Comparison of ENCODE assay signal across 1 cellular context in the genomic region with DNA sequence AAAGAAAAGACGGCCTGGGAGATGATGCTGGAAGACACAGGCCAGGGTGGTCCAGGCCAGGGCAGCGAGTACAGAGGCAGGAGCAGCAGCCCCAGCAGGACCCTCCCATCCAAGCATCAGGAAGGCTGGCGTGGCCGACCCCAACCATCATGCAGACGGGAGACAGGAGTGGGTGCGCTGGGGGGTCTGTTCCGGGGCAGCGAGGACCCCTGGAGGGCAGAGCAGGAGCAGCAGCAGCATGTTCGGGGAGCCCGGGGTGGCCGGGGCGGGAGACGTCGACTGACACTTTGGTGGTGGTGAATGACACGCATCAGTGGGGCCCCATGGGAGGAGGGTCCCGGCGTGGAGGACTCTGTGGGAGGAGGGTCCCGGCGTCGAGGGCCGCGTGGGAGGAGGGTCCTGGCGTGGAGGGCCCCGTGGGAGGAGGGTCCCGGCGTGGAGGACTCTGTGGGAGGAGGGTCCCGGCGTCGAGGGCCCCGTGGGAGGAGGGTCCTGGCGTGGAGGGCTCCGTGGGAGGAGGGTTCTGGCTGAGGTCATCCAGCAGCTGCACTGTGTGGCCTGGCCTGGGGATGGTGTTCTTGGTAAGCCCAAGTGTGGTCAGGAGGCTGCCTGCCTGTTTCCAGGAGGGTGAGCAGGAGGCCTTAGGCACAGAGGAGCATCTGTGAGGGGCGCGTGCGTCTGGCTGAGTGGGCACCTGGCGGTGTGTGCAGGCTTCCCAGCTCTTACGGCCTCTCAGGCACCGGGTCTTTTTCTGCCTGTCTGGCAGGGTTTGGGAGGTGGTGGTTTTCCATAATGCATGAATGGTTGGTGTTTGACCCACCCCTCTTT.
A peak's percentile ranks its signal among the peaks of the same experiment; 100 is the strongest.
TF ChIP-seq lines count a peak whose summit lies in the region.

No MANE protein-coding gene starts in this region.

TF ChIP-seq in WTC11, 78 proteins besides CTCF, POLR2A, EP300 and RAD21:
- TF ChIP-seq, protein P1, sequence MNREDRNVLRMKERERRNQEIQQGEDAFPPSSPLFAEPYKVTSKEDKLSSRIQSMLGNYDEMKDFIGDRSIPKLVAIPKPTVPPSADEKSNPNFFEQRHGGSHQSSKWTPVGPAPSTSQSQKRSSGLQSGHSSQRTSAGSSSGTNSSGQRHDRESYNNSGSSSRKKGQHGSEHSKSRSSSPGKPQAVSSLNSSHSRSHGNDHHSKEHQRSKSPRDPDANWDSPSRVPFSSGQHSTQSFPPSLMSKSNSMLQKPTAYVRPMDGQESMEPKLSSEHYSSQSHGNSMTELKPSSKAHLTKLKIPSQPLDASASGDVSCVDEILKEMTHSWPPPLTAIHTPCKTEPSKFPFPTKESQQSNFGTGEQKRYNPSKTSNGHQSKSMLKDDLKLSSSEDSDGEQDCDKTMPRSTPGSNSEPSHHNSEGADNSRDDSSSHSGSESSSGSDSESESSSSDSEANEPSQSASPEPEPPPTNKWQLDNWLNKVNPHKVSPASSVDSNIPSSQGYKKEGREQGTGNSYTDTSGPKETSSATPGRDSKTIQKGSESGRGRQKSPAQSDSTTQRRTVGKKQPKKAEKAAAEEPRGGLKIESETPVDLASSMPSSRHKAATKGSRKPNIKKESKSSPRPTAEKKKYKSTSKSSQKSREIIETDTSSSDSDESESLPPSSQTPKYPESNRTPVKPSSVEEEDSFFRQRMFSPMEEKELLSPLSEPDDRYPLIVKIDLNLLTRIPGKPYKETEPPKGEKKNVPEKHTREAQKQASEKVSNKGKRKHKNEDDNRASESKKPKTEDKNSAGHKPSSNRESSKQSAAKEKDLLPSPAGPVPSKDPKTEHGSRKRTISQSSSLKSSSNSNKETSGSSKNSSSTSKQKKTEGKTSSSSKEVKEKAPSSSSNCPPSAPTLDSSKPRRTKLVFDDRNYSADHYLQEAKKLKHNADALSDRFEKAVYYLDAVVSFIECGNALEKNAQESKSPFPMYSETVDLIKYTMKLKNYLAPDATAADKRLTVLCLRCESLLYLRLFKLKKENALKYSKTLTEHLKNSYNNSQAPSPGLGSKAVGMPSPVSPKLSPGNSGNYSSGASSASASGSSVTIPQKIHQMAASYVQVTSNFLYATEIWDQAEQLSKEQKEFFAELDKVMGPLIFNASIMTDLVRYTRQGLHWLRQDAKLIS (CRISPR knock-in tag; IDR thresholded peaks at IDR 0.05; ENCODE audit: borderline replicate concordance): no peak
- TF ChIP-seq ZNF263 (CRISPR knock-in tag; IDR thresholded peaks at IDR 0.05; ENCODE audit: low read depth): peak; percentile 15; the same call in 1 of the 2 replicates
- TF ChIP-seq FOXJ3 (CRISPR knock-in tag; IDR thresholded peaks at IDR 0.05; ENCODE audit: borderline replicate concordance): no peak
- TF ChIP-seq, protein P2, sequence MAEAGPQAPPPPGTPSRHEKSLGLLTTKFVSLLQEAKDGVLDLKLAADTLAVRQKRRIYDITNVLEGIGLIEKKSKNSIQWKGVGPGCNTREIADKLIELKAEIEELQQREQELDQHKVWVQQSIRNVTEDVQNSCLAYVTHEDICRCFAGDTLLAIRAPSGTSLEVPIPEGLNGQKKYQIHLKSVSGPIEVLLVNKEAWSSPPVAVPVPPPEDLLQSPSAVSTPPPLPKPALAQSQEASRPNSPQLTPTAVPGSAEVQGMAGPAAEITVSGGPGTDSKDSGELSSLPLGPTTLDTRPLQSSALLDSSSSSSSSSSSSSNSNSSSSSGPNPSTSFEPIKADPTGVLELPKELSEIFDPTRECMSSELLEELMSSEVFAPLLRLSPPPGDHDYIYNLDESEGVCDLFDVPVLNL (CRISPR knock-in tag; IDR thresholded peaks at IDR 0.05; ENCODE audit: borderline replicate concordance, low read depth): no peak
